14 cellular contexts compared by ENCODE assay signal in the genomic region with DNA sequence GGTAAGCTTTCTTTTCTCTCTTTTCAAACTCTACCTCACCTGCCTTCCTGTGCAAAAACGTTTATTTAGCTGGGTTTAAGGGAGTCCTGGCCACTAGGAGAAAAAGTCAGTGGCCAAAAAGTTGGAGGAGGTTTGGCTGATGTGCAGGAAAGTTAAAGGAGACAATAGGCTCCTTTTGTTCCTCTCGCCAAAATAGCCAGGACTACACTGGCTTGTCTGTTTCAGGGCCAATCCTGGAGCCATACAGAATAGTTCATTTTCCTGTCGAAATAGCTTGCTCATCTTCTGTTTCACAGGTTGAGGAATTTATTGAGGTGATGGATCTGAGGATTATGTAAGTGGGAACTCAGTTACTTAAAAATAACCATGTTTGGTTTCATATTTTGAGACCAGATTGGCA. TPM values are rescaled to one million over a fixed set of nuclear protein-coding genes. Genes with fewer than 3 reads are reported as not detected.
A peak's percentile ranks its signal among the peaks of the same experiment; 100 is the strongest.
DNase-seq lines count a peak whose midpoint lies in the region; ATAC-seq and TF ChIP-seq lines count a peak whose summit lies in the region.
"Had no signal": no experiment of that assay in that cellular context is flagged by ENCODE, and none has a peak within 500 bp of the region (broad histone marks: within the 10 kb centered on the region; RNA-seq: fewer than 3 reads in every experiment).

No MANE protein-coding gene starts in this region.

- H3K36me3 ChIP-seq in HUES48 (ENCODE audit: control insufficient read depth, insufficient read depth, low read length) (peaks cover 11% of the 10 kb centered on the region; the same call in 1 of the 2 replicates), esophagus squamous epithelium (no peaks in the 10 kb centered on the region), mucosa of descending colon (ENCODE audit: low read depth) (no peaks in the 10 kb centered on the region), subcutaneous abdominal adipose tissue (ENCODE audit: control insufficient read depth in 5 of 5, insufficient read depth in 5 of 5, low read length in 5 of 5) (no peaks in the 10 kb centered on the region)

- DNase-seq in esophagus squamous epithelium (lab: John Stamatoyannopoulos, UW) (no peak), mucosa of descending colon (no peak), GM10266 (ENCODE audit: extremely low spot score) (no peak)
- no peak for DNase-seq in activated CD8-positive, alpha-beta memory T cell treated with anti-CD3 and anti-CD28 coated beads for 24 hours
- DNase-seq: activated CD4-positive, alpha-beta T cell treated with anti-CD3 and anti-CD28 coated beads, Interleukin-2, amount 10 ng/mL, durations not matched to agents 24 days and 14 days; activated naive CD4-positive, alpha-beta T cell; kidney glomerular epithelial cell; NCI-H345 had no signal

- no peak for ATAC-seq in mucosa of descending colon
- no peak for ATAC-seq in HG03175 (IDR thresholded peaks at IDR 0.05; ENCODE audit: unreplicated experiment)
- ATAC-seq in GM21723 (IDR thresholded peaks at IDR 0.05; ENCODE audit: unreplicated experiment) = no peak
- ATAC-seq: stimulated activated memory B cell treated with anti-CD40 and anti-IgM and Interleukin-4, amounts not matched to agents 10 μg/mL and 1 μg/mL and 100 μg/mL, for 72 hours had no signal

- 25 to 43% methylated on average over 1 to 3 of the region's 3 CpGs for WGBS in esophagus squamous epithelium, 2 donors

- no peaks in the 10 kb centered on the region for H3K27me3 ChIP-seq in HUES48 (ENCODE audit: control insufficient read depth, insufficient read depth, low read length)
- H3K27me3 ChIP-seq in esophagus squamous epithelium = no peaks in the 10 kb centered on the region
- peaks cover 0 to 16% (median 5%) of the 10 kb centered on the region in 5 donors for H3K27me3 ChIP-seq in subcutaneous abdominal adipose tissue (ENCODE audit: control insufficient read depth in 5 of 5, insufficient read depth in 4 of 5, low read length in 5 of 5)

- H3K9me3 ChIP-seq in HUES48 (ENCODE audit: control insufficient read depth, insufficient read depth, low read length) (peaks cover 52% of the 10 kb centered on the region), esophagus squamous epithelium (no peaks in the 10 kb centered on the region), mucosa of descending colon (no peaks in the 10 kb centered on the region), subcutaneous abdominal adipose tissue (ENCODE audit: control insufficient read depth in 5 of 5, low read length in 5 of 5) (no peaks in the 10 kb centered on the region)

- intact Hi-C loops in esophagus squamous epithelium (cut with DNase I) (no loop called here), mucosa of descending colon (cut with DNase I, micrococcal nuclease) (no loop called here)

- H3K27ac ChIP-seq in HUES48 (ENCODE audit: low read depth, low read length) (peak overlapping the region; percentile 64), esophagus squamous epithelium (peak overlapping the region in 2 of 4 donors; percentile 25 to 26), subcutaneous abdominal adipose tissue (ENCODE audit: low read depth, low read length) (no peak overlapping the region)
- H3K27ac ChIP-seq: KMS-11 had no signal

- H3K4me1 ChIP-seq in HUES48 (ENCODE audit: control insufficient read depth, insufficient read depth, low read length) = no peaks in the 10 kb centered on the region
- no peaks in the 10 kb centered on the region for H3K4me1 ChIP-seq in esophagus squamous epithelium
- peaks cover 3% of the 10 kb centered on the region for H3K4me1 ChIP-seq in mucosa of descending colon (ENCODE audit: low read depth)
- H3K4me1 ChIP-seq in subcutaneous abdominal adipose tissue (ENCODE audit: control insufficient read depth in 5 of 5, insufficient read depth in 5 of 5, low read length in 5 of 5) = no peaks in the 10 kb centered on the region

- no peak for TF ChIP-seq CTCF in esophagus squamous epithelium (IDR thresholded peaks at IDR 0.05)
- TF ChIP-seq CTCF in mucosa of descending colon (IDR thresholded peaks at IDR 0.05) = no peak
- no peak for TF ChIP-seq CTCF in GM10266 (IDR thresholded peaks at IDR 0.05; ENCODE audit: control insufficient read depth, insufficient read depth, low read depth, missing control alignments)

- TF ChIP-seq POLR2A in esophagus squamous epithelium (IDR thresholded peaks at IDR 0.05) = no peak

- H3K4me3 ChIP-seq in HUES48 (ENCODE audit: low read depth, low read length) (peak overlapping the region; percentile 76), esophagus squamous epithelium (peak overlapping the region in 3 of 4 donors; percentile 30 to 50 (median 32)), mucosa of descending colon (peak overlapping the region; percentile 3), subcutaneous abdominal adipose tissue (ENCODE audit: low read depth in 1 of 5, low read length in 5 of 5) (peak overlapping the region in 3 of 5 donors; percentile 17 to 28 (median 24))

- H3K9ac ChIP-seq in HUES48 (ENCODE audit: low read depth, low read length) (peak overlapping the region; percentile 64), subcutaneous abdominal adipose tissue (ENCODE audit: low read length in 5 of 5) (no peak overlapping the region)
- H3K9ac ChIP-seq: KMS-11 had no signal

RNA-seq across cellular contexts. Expression of a gene that starts 0.4 kb away (rescaled TPM):
- total RNA-seq in esophagus squamous epithelium (10 to 100 TPM in 1 of 4 donors, 1 to 10 TPM in 1, under 1 TPM in 2; 0.76 to 11.1 (median 1.7) TPM), mucosa of descending colon (100 to 1,000 TPM; 160 to 225 (median 187) TPM)
- total RNA-seq: activated CD4-positive, alpha-beta T cell treated with anti-CD3 and anti-CD28 coated beads, Interleukin-2, amount 10 ng/mL, durations not matched to agents 24 days and 14 days had no signal

Comparison
In these comparisons a context has a peak if more than half of its experiments do, and no peak if none do; other contexts are left out.
1. H3K4me3 ChIP-seq: peak in every context shown above with its lines; median percentile 76 in HUES48; 32 in esophagus squamous epithelium; 24 in subcutaneous abdominal adipose tissue; 3 in mucosa of descending colon.
2. RNA of a gene that starts 0.4 kb away (total RNA-seq): 160 to 225 TPM in mucosa of descending colon; 0.76 to 11.1 TPM in esophagus squamous epithelium; every median in the first group is over 10 times any median in the second.